ENCODE assay signal across 1 cellular context in genomic region chr12:64582111-64582510, GRCh38.
TF ChIP-seq lines count a peak whose summit lies in the region.

No MANE protein-coding gene starts in this region.

TF ChIP-seq in K562, 482 proteins besides CTCF, POLR2A, EP300 and RAD21 (continued from another document):
- TF ChIP-seq PBX2 (CRISPR knock-in tag; IDR thresholded peaks at IDR 0.05; ENCODE audit: low read depth) (no peak), PBX2 (tag; conservative IDR thresholded peaks at IDR 0.05; ENCODE audit: low read depth) (0 out of 2 replicates have a peak, but pooled peaks have one; percentile 24)
